In the genomic region with DNA sequence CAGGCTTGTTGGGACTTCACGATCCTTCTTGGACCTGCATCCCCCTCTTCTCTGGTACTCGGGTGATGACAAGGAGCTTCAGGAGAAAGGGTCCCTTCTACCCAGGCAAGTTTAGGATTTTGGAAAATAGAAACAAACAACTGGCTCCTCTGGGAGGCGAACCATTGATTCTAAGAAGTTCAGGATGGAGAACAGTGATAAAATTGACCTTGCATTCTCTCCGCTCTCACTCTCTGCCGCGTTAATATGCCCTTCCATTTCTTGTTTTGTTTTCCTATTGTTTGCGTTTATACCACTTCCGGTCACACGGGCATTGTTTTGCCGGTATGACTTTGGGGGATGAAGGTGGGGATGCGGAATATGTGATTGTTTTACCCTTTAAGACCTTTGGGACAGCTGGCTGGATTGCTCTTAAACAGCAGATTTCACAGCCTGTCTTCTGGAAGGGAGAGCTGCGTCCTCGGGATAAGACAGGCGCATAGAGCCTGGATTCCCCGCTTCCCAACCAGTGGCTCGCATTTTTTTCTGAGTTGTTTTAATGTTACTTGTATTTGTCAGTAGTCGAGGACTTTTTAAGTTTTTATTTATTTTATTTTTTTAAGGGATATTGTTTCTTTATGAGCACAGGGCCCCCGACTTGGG, we compare ENCODE assay signal across 8 cellular contexts.
DNase-seq lines count a peak whose midpoint lies in the region; ATAC-seq and TF ChIP-seq lines count a peak whose summit lies in the region.

No MANE protein-coding gene starts in this region.

- 0 to 1% (median 1%) methylated on average over 18 of the region's 18 CpGs for WGBS in ovary, 3 donors

- no peak for TF ChIP-seq CTCF in dorsolateral prefrontal cortex (IDR thresholded peaks at IDR 0.05 in 54 of 56, conservative IDR thresholded peaks at IDR 0.05 in 2 of 56; ENCODE audit: low read depth in 1 of 56, partially characterized antibody in 56 of 56)
- no peak for TF ChIP-seq CTCF in ovary (IDR thresholded peaks at IDR 0.05)

- TF ChIP-seq EP300 in ovary (IDR thresholded peaks at IDR 0.05), result no peak

- H3K27me3 ChIP-seq in dorsolateral prefrontal cortex (peaks cover 0 to 99% (median 63%) of the 10 kb centered on the region in 45 donors), ovary (no peaks in the 10 kb centered on the region)

- no peaks in the 10 kb centered on the region for H3K9me3 ChIP-seq in ovary

- ATAC-seq in HG02759 (IDR thresholded peaks at IDR 0.05; ENCODE audit: unreplicated experiment) (no peak), GM18867 (IDR thresholded peaks at IDR 0.05; ENCODE audit: unreplicated experiment) (no peak)

- no peak overlapping the region for H3K27ac ChIP-seq in dorsolateral prefrontal cortex
- H3K27ac ChIP-seq in ovary, result no peak overlapping the region

- DNase-seq in ELF-1 (ENCODE audit: low read depth, low spot score) (peak; percentile 34), NCI-H1105 (lab: John Stamatoyannopoulos, UW) (peak; percentile 16), dorsolateral prefrontal cortex (no peak), ovary (no peak), NCI-H1092 treated with DMSO at 0.1 percent for 48 hours (lab: John Stamatoyannopoulos, UW) (no peak), NAMALWA (ENCODE audit: low spot score) (no peak)

- TF ChIP-seq POLR2A in ovary (IDR thresholded peaks at IDR 0.05), result no peak

- peak overlapping the region in 57 of 59 donors; percentile 0 to 64 (median 42) for H3K4me3 ChIP-seq in dorsolateral prefrontal cortex
- peak overlapping the region; percentile 22 for H3K4me3 ChIP-seq in ovary

- peaks cover 6% of the 10 kb centered on the region for H3K4me1 ChIP-seq in ovary (ENCODE audit: insufficient read depth)

- H3K36me3 ChIP-seq in ovary, result no peaks in the 10 kb centered on the region

- intact Hi-C loops in dorsolateral prefrontal cortex (cut with DNase I) (no loop called here), ovary (cut with DNase I) (no loop called here)

Comparison
In these comparisons a context has a peak if more than half of its experiments do, and no peak if none do; other contexts are left out.
1. DNase-seq: peak in ELF-1 (single experiment) and NCI-H1105 (single experiment); none in dorsolateral prefrontal cortex (0 of 10), ovary (0 of 5), NCI-H1092 treated with DMSO at 0.1 percent for 48 hours (single experiment) and NAMALWA (single experiment).